In genomic region chr4:80133240-80133783, GRCh38 we compare ENCODE assay signal across 19 cellular contexts.
DNase-seq lines count a peak whose midpoint lies in the region; ATAC-seq, FAIRE-seq and TF ChIP-seq lines count a peak whose summit lies in the region.
"Had no signal": no experiment of that assay in that cellular context is flagged by ENCODE, and none has a peak within 500 bp of the region (broad histone marks: within the 10 kb centered on the region; RNA-seq: fewer than 3 reads in every experiment).

No MANE protein-coding gene starts in this region.

- H3K79me2 ChIP-seq in H1 (ENCODE audit: control insufficient read depth in 1 of 2, insufficient read depth in 2 of 2, low read length in 2 of 2) = no peaks in the 10 kb centered on the region
- no peaks in the 10 kb centered on the region for H3K79me2 ChIP-seq in GM23248 (ENCODE audit: insufficient read depth)

- H3K4me2 ChIP-seq in IMR-90 (ENCODE audit: low read depth, low read length) (no peak overlapping the region), H1 (ENCODE audit: insufficient read depth in 1 of 2, low read depth in 2 of 2, low read length in 2 of 2) (no peak overlapping the region), GM23248 (ENCODE audit: unreplicated experiment) (no peak overlapping the region)
- H3K4me2 ChIP-seq: BLaER1 had no signal

- TF ChIP-seq EP300 in H1 (IDR thresholded peaks at IDR 0.05; ENCODE audit: borderline replicate concordance in 1 of 2, low read depth in 2 of 2, low read length in 2 of 2) = no peak

- no peak for ATAC-seq in IMR-90 (ENCODE audit: low read depth)
- ATAC-seq: CD8-positive, alpha-beta T cell; HCT116 had no signal

- TF ChIP-seq POLR2A in IMR-90 (IDR thresholded peaks at IDR 0.05; ENCODE audit: low read depth, low read length) (no peak), H1 (IDR thresholded peaks at IDR 0.05; ENCODE audit: control extremely low read depth in 1 of 2, low read depth in 2 of 2, low read length in 2 of 2) (no peak)

- DNase-seq in IMR-90 = no peak
- DNase-seq in H1 (ENCODE audit: low read depth in 1 of 2, low spot score in 2 of 2) = no peak
- no peak for DNase-seq in kidney
- no peak for DNase-seq in caudate nucleus (lab: John Stamatoyannopoulos, UW)
- no peak for DNase-seq in GM23248
- DNase-seq in T1000 (lab: John Stamatoyannopoulos, UW) = no peak
- no peak for DNase-seq in tibial artery
- DNase-seq: Caco-2; CD4-positive, CD25-positive, alpha-beta regulatory T cell; CD8-positive, alpha-beta T cell; DMS153; DND-41; H9 had no signal

- H2AK5ac ChIP-seq in IMR-90 (ENCODE audit: low read depth, low read length) = peak overlapping the region; percentile 34; the same call in 1 of the 2 replicates
- H2AK5ac ChIP-seq in H1 (ENCODE audit: low read depth, low read length) = no peak overlapping the region

- 97% methylated on average over 6 of the region's 9 CpGs; no CpG with 5 or more reads in 1 of the 2 experiments for WGBS in IMR-90 (ENCODE audit: extremely low coverage in 2 of 2, insufficient read length in 1 of 2), 2 experiments
- 89% methylated on average over 9 of the region's 9 CpGs; no CpG with 5 or more reads in 1 of the 2 experiments for WGBS in H1 (ENCODE audit: extremely low coverage in 1 of 2, insufficient coverage in 1 of 2, insufficient read length in 1 of 2, insufficient replicate concordance in 2 of 2, low coverage in 1 of 2, low lambda C conversion rate in 2 of 2, missing lambda C conversion rate in 1 of 2), 2 experiments
- 96 to 97% methylated on average over 9 of the region's 9 CpGs for WGBS in GM23248 (ENCODE audit: low coverage in 1 of 2, low lambda C conversion rate in 2 of 2, missing lambda C conversion rate in 2 of 2), 2 experiments

- H3K9ac ChIP-seq in IMR-90 (ENCODE audit: low read depth, low read length) (no peak overlapping the region), H1 (replicated peaks in 1 of 4; ENCODE audit: extremely low read depth in 1 of 4, low read depth in 3 of 4, low read length in 3 of 4) (no peak overlapping the region), kidney (ENCODE audit: low read length in 2 of 2) (no peak overlapping the region), GM23248 (no peak overlapping the region)
- H3K9ac ChIP-seq: BLaER1 had no signal

- H3K18ac ChIP-seq in IMR-90 (ENCODE audit: low read depth, low read length) (no peak overlapping the region), H1 (ENCODE audit: extremely low read depth, low read length) (0 out of 2 replicates have a peak overlapping the region, but pooled peaks have one; percentile 24)

- H3K27me3 ChIP-seq in IMR-90 (ENCODE audit: control insufficient read depth, insufficient read depth, low read length) (no peaks in the 10 kb centered on the region), H1 (replicated peaks in 1 of 4; ENCODE audit: control insufficient read depth in 3 of 4, extremely low read depth in 1 of 4, insufficient read depth in 3 of 4, low read length in 3 of 4) (no peaks in the 10 kb centered on the region), GM23248 (replicated peaks; ENCODE audit: insufficient read depth) (no peaks in the 10 kb centered on the region), tibial artery (no peaks in the 10 kb centered on the region)
- H3K27me3 ChIP-seq: BLaER1 had no signal

- H4K20me1 ChIP-seq in IMR-90 (ENCODE audit: insufficient read depth, low read length) (no peaks in the 10 kb centered on the region), H1 (replicated peaks in 1 of 2; ENCODE audit: control insufficient read depth in 1 of 2, insufficient read depth in 2 of 2, low read length in 2 of 2) (no peaks in the 10 kb centered on the region), GM23248 (ENCODE audit: insufficient read depth) (no peaks in the 10 kb centered on the region)
- H4K20me1 ChIP-seq: BLaER1 had no signal

- H3K4me3 ChIP-seq in IMR-90 (ENCODE audit: insufficient read depth, low read depth, low read length) (no peak overlapping the region), H1 (ENCODE audit: extremely low read depth in 1 of 4, insufficient read depth in 2 of 4, low read depth in 3 of 4, low read length in 4 of 4) (no peak overlapping the region), kidney (ENCODE audit: low read length in 2 of 2) (no peak overlapping the region), GM23248 (no peak overlapping the region), tibial artery (no peak overlapping the region)
- H3K4me3 ChIP-seq: BLaER1 had no signal

- no peaks in the 10 kb centered on the region for H3K36me3 ChIP-seq in IMR-90 (ENCODE audit: control insufficient read depth, insufficient read depth, low read length)
- H3K36me3 ChIP-seq in H1 (ENCODE audit: control insufficient read depth in 2 of 4, insufficient read depth in 4 of 4, low read length in 3 of 4) = no peaks in the 10 kb centered on the region
- no peaks in the 10 kb centered on the region for H3K36me3 ChIP-seq in kidney (ENCODE audit: control insufficient read depth in 1 of 2, insufficient read depth in 2 of 2, low read length in 2 of 2)
- no peaks in the 10 kb centered on the region for H3K36me3 ChIP-seq in GM23248 (ENCODE audit: low read depth)
- H3K36me3 ChIP-seq in tibial artery = no peaks in the 10 kb centered on the region
- H3K36me3 ChIP-seq: BLaER1 had no signal

- H4K5ac ChIP-seq in IMR-90 (ENCODE audit: low read depth, low read length) (no peak overlapping the region), H1 (ENCODE audit: insufficient read length, low read depth, low read length) (no peak overlapping the region)

- H3K79me1 ChIP-seq in IMR-90 (ENCODE audit: low read depth in 1 of 2, low read length in 2 of 2) (no peaks in the 10 kb centered on the region), H1 (ENCODE audit: low read depth, low read length) (no peaks in the 10 kb centered on the region)

- H4K91ac ChIP-seq in IMR-90 (ENCODE audit: insufficient read depth, low read depth, low read length) (no peak overlapping the region), H1 (replicated peaks; ENCODE audit: insufficient read length, low read length) (no peak overlapping the region)

- H3K27ac ChIP-seq in IMR-90 (ENCODE audit: insufficient read depth, low read length) (no peak overlapping the region), H1 (ENCODE audit: low read depth, low read length) (no peak overlapping the region), kidney (ENCODE audit: low read depth in 2 of 2, low read length in 2 of 2) (no peak overlapping the region), caudate nucleus (ENCODE audit: low read depth, low read length) (no peak overlapping the region), GM23248 (no peak overlapping the region), tibial artery (no peak overlapping the region)
- H3K27ac ChIP-seq: BLaER1, C4-2B had no signal

- H2BK12ac ChIP-seq in H1 (ENCODE audit: low read depth, low read length) = no peak overlapping the region

- no peak overlapping the region for H3K56ac ChIP-seq in IMR-90 (ENCODE audit: extremely low read depth, insufficient read depth, low read length)
- H3K56ac ChIP-seq in H1 (replicated peaks; ENCODE audit: insufficient read length, low read depth, low read length) = no peak overlapping the region

- H2BK15ac ChIP-seq in IMR-90 (ENCODE audit: low read depth, low read length) (no peak overlapping the region), H1 (ENCODE audit: low read length) (no peak overlapping the region)

- dilution Hi-C loops in IMR-90 (cut with HindIII; ENCODE audit: low sequenced_read_pairs, unreplicated experiment) = no loop called here

- no peak overlapping the region for H3K4ac ChIP-seq in IMR-90 (ENCODE audit: low read depth, low read length)
- H3K4ac ChIP-seq in H1 (replicated peaks; ENCODE audit: insufficient read length, low read depth, low read length) = no peak overlapping the region

- CTCF ChIA-PET in IMR-90 (lab: Yijun Ruan, JAX) = no interaction called here
- CTCF ChIA-PET in H1 (lab: Charles Lee; ENCODE audit: partially characterized antibody) = interaction anchor here (0.6 kb wide), 1 partner anchor 224 kb away, joined by 3 read pairs; no protein-coding TSS in a partner anchor

- no peaks in the 10 kb centered on the region for H3K23me2 ChIP-seq in H1 (ENCODE audit: low read depth, low read length)

- TF ChIP-seq RAD21 in IMR-90 (IDR thresholded peaks at IDR 0.05; ENCODE audit: low read length) (no peak), H1 (IDR thresholded peaks at IDR 0.05 in 1 of 2, conservative IDR thresholded peaks at IDR 0.05 in 1 of 2; ENCODE audit: low read depth in 2 of 2, low read length in 2 of 2) (no peak)

- H3K9me1 ChIP-seq in IMR-90 (ENCODE audit: insufficient read depth, low read length) = no peaks in the 10 kb centered on the region

- H2BK20ac ChIP-seq in IMR-90 (ENCODE audit: low read depth, low read length) = no peak overlapping the region
- no peak overlapping the region for H2BK20ac ChIP-seq in H1 (ENCODE audit: low read length)

- H2AFZ ChIP-seq in IMR-90 (replicated peaks; ENCODE audit: low read length, poor library complexity) = no peak overlapping the region
- H2AFZ ChIP-seq in H1 (ENCODE audit: low read length) = no peak overlapping the region
- H2AFZ ChIP-seq in GM23248 = no peak overlapping the region

- H3K9me3 ChIP-seq in IMR-90 (ENCODE audit: control insufficient read depth, insufficient read depth, low read length) = no peaks in the 10 kb centered on the region
- no peaks in the 10 kb centered on the region for H3K9me3 ChIP-seq in H1 (ENCODE audit: insufficient read depth in 2 of 2, low read depth in 1 of 2, low read length in 1 of 2)
- H3K9me3 ChIP-seq in kidney (ENCODE audit: control insufficient read depth in 1 of 2, low read length in 2 of 2) = no peaks in the 10 kb centered on the region
- H3K9me3 ChIP-seq in GM23248 (ENCODE audit: low read depth) = no peaks in the 10 kb centered on the region
- no peaks in the 10 kb centered on the region for H3K9me3 ChIP-seq in tibial artery
- H3K9me3 ChIP-seq: BLaER1, Caco-2 had no signal

- H2BK120ac ChIP-seq in IMR-90 (ENCODE audit: low read depth, low read length) (no peak overlapping the region; the same call in 1 of the 2 replicates), H1 (replicated peaks; ENCODE audit: low read depth, low read length) (no peak overlapping the region)

- no peak overlapping the region for H2BK5ac ChIP-seq in IMR-90 (ENCODE audit: low read depth, low read length, poor library complexity, severe bottlenecking)
- no peak overlapping the region for H2BK5ac ChIP-seq in H1 (ENCODE audit: low read depth, low read length)

- H3K9me2 ChIP-seq in GM23248 (ENCODE audit: insufficient read depth) = no peaks in the 10 kb centered on the region

- H3K14ac ChIP-seq in IMR-90 (replicated peaks; ENCODE audit: low read depth, low read length) = no peak overlapping the region
- no peak overlapping the region for H3K14ac ChIP-seq in H1 (ENCODE audit: insufficient read length)

- in situ Hi-C loops in IMR-90 (cut with MboI; ENCODE audit: low sequenced_read_pairs) = no loop called here
- in situ Hi-C loops in GM23248 (cut with MboI) = no loop called here

- FAIRE-seq in H1 (lab: Jason Lieb, UNC) = no peak
- FAIRE-seq in kidney (lab: Jason Lieb, UNC) = peak; percentile 3
- FAIRE-seq: G401.6, GM12892, GM19239 had no signal

- TF ChIP-seq CTCF in IMR-90 (conservative IDR thresholded peaks at IDR 0.05; ENCODE audit: low read depth, low read length) = no peak
- no peak for TF ChIP-seq CTCF in H1 (IDR thresholded peaks at IDR 0.05; ENCODE audit: control extremely low read depth in 1 of 3, insufficient read depth in 1 of 3, low read depth in 1 of 3, low read length in 3 of 3)
- no peak for TF ChIP-seq CTCF in kidney (IDR thresholded peaks at IDR 0.05; ENCODE audit: borderline replicate concordance, extremely low read depth, insufficient read depth)
- no peak for TF ChIP-seq CTCF in tibial artery (IDR thresholded peaks at IDR 0.05)

- no peak overlapping the region for H3K23ac ChIP-seq in IMR-90 (ENCODE audit: low read depth, low read length)
- no peak overlapping the region for H3K23ac ChIP-seq in H1 (ENCODE audit: insufficient read length)

- H3F3A ChIP-seq in GM23248 (ENCODE audit: insufficient read depth) = peaks cover 7% of the 10 kb centered on the region; the same call in 1 of the 2 replicates

- POLR2A ChIA-PET in IMR-90 (lab: Charles Lee; ENCODE audit: unreplicated experiment) = no interaction called here
- POLR2A ChIA-PET in H1 (lab: Charles Lee; ENCODE audit: partially characterized antibody) = no interaction called here

- H2AK9ac ChIP-seq in IMR-90 (replicated peaks; ENCODE audit: low read depth, low read length, poor library complexity) = no peak overlapping the region

- H4K8ac ChIP-seq in IMR-90 (ENCODE audit: low read depth in 2 of 2, low read length in 2 of 2) (no peak overlapping the region), H1 (ENCODE audit: extremely low read depth, insufficient read depth, low read length) (no peak overlapping the region)

- intact Hi-C loops in IMR-90 (cut with micrococcal nuclease) = no loop called here
- intact Hi-C loops in kidney (cut with DNase I) = no loop called here
- intact Hi-C loops in tibial artery (cut with DNase I; ENCODE audit: low total_unique reads) = no loop called here

- H3K4me1 ChIP-seq in IMR-90 (ENCODE audit: control insufficient read depth, insufficient read depth, low read length) = peaks cover 2% of the 10 kb centered on the region; the same call in 1 of the 2 replicates
- H3K4me1 ChIP-seq in H1 (replicated peaks in 1 of 4; ENCODE audit: control insufficient read depth in 3 of 4, insufficient read depth in 4 of 4, low read length in 3 of 4) = no peaks in the 10 kb centered on the region
- no peaks in the 10 kb centered on the region for H3K4me1 ChIP-seq in kidney (ENCODE audit: control insufficient read depth in 1 of 2, insufficient read depth in 1 of 2, low read depth in 1 of 2, low read length in 2 of 2)
- peaks cover 8% of the 10 kb centered on the region for H3K4me1 ChIP-seq in GM23248 (ENCODE audit: insufficient read depth)
- H3K4me1 ChIP-seq in tibial artery = no peaks in the 10 kb centered on the region
- H3K4me1 ChIP-seq: Caco-2 had no signal

- no TSS peak for BruUV-seq in IMR-90 (replicated peaks; lab: Mats Ljungman, UMichigan)
